ENCODE assay signal across 10 cellular contexts in the genomic region with DNA sequence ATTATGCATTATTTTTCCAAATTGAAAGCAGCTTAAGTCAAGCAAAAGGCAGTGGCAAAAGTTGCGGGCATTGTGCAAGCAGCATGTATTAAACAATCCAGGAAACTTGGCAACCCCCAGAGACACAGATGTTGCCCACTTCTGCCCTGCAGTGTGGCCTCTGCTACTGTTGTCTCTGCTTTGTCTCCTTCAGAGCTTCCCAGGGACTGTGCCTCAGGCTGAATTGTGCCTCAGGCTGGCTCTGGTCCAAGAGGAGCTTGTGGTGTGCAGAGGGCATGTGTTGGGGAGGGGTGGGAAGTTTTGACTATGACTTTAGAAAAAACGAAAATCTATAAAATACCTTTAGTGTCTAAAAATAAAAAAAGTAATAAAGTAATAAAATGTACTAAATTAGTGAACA.
A peak's percentile ranks its signal among the peaks of the same experiment; 100 is the strongest.
DNase-seq lines count a peak whose midpoint lies in the region; ATAC-seq and TF ChIP-seq lines count a peak whose summit lies in the region.
"Had no signal": no experiment of that assay in that cellular context is flagged by ENCODE, and none has a peak within 500 bp of the region (broad histone marks: within the 10 kb centered on the region; RNA-seq: fewer than 3 reads in every experiment).

No MANE protein-coding gene starts in this region.

- H3K27ac ChIP-seq in breast epithelium (no peak overlapping the region), SK-N-MC (no peak overlapping the region), right lobe of liver (no peak overlapping the region)

- no peaks in the 10 kb centered on the region for H3K36me3 Mint-ChIP-seq in MCF 10A (ENCODE audit: insufficient read depth, unreplicated experiment)

- H3K4me1 ChIP-seq in breast epithelium (no peaks in the 10 kb centered on the region), right lobe of liver (no peaks in the 10 kb centered on the region)

- peak; percentile 78 for ATAC-seq in Right ventricle myocardium superior (ENCODE audit: poor library complexity)
- no peak for ATAC-seq in HG03039 (IDR thresholded peaks at IDR 0.05; ENCODE audit: unreplicated experiment)
- no peak for ATAC-seq in HG02588 (IDR thresholded peaks at IDR 0.05; ENCODE audit: unreplicated experiment)
- ATAC-seq in right lobe of liver, result no peak

- H3K4me3 Mint-ChIP-seq in MCF 10A (ENCODE audit: unreplicated experiment), result no peak overlapping the region

- H3K27me3 ChIP-seq in breast epithelium (no peaks in the 10 kb centered on the region), right lobe of liver (no peaks in the 10 kb centered on the region)

- H3K9me3 Mint-ChIP-seq in MCF 10A (ENCODE audit: unreplicated experiment), result no peaks in the 10 kb centered on the region

- H3K27ac Mint-ChIP-seq in MCF 10A (ENCODE audit: low read depth, unreplicated experiment), result no peak overlapping the region

- H3K36me3 ChIP-seq in breast epithelium (no peaks in the 10 kb centered on the region), SK-N-MC (ENCODE audit: insufficient read depth, low read length) (no peaks in the 10 kb centered on the region), right lobe of liver (no peaks in the 10 kb centered on the region)

- POLR2A ChIA-PET in MCF 10A (lab: Yijun Ruan, JAX), result no interaction called here

- DNase-seq in MCF 10A (ENCODE audit: unreplicated experiment), result peak; percentile 93
- DNase-seq in breast epithelium (ENCODE audit: low spot score in 2 of 2), result no peak
- peak; percentile 61 for DNase-seq in SK-N-MC (ENCODE audit: low read depth, low spot score)
- DNase-seq in Right ventricle myocardium superior, result peak; percentile 54
- no peak for DNase-seq in superior temporal gyrus (ENCODE audit: extremely low spot score)
- DNase-seq in right lobe of liver, result no peak
- DNase-seq: cortex of kidney had no signal

- TF ChIP-seq CTCF in MCF 10A (IDR thresholded peaks at IDR 0.05; ENCODE audit: unreplicated experiment) (no peak), breast epithelium (IDR thresholded peaks at IDR 0.05) (no peak), right lobe of liver (IDR thresholded peaks at IDR 0.05) (no peak)

- no peaks in the 10 kb centered on the region for H3K27me3 Mint-ChIP-seq in MCF 10A (ENCODE audit: insufficient read depth, unreplicated experiment)

- no TSS peak for BruUV-seq in MCF 10A (replicated peaks; lab: Mats Ljungman, UMichigan)

- intact Hi-C loops in MCF 10A (cut with micrococcal nuclease), result no loop called here
- intact Hi-C loops in breast epithelium (cut with DNase I; ENCODE audit: low total_unique reads), result no loop called here
- intact Hi-C loops in Right ventricle myocardium superior (cut with DNase I), result no loop called here
- intact Hi-C loops in right lobe of liver (cut with DNase I), result no loop called here

- no peak for TF ChIP-seq POLR2A in breast epithelium (IDR thresholded peaks at IDR 0.05)
- TF ChIP-seq POLR2A in right lobe of liver (IDR thresholded peaks at IDR 0.05), result no peak

- 23% methylated on average over 2 of the region's 2 CpGs for WGBS in right lobe of liver (ENCODE audit: insufficient coverage, low coverage, low lambda C conversion rate, missing lambda C conversion rate)

- H3K9ac ChIP-seq in SK-N-MC (ENCODE audit: insufficient read length), result no peak overlapping the region

- CTCF ChIA-PET in MCF 10A (lab: Yijun Ruan, JAX), result interaction anchor here (0.7 kb wide), 1 partner anchor 26 kb away, joined by 3 read pairs; no protein-coding TSS in a partner anchor

- H3K4me3 ChIP-seq in breast epithelium (no peak overlapping the region), SK-N-MC (peak overlapping the region; percentile 58), right lobe of liver (no peak overlapping the region)
- H3K4me3 ChIP-seq: lung had no signal

- peaks cover 8% of the 10 kb centered on the region for H3K4me1 Mint-ChIP-seq in MCF 10A (ENCODE audit: insufficient read depth, unreplicated experiment)

- H3K9me3 ChIP-seq in breast epithelium (peaks cover 0 to 1% of the 10 kb centered on the region in 2 donors), SK-N-MC (ENCODE audit: low read depth, low read length) (no peaks in the 10 kb centered on the region), right lobe of liver (no peaks in the 10 kb centered on the region)

Comparison
In these comparisons a context has a peak if more than half of its experiments do, and no peak if none do; other contexts are left out.
1. DNase-seq: peak in MCF 10A (single experiment), SK-N-MC (single experiment) and Right ventricle myocardium superior (single experiment); none in breast epithelium (0 of 2), superior temporal gyrus (single experiment) and right lobe of liver (0 of 3).